8 cellular contexts compared by ENCODE assay signal in genomic region chr18:46917108-46917807, GRCh38. TPM values are rescaled to one million over a fixed set of nuclear protein-coding genes. Genes with fewer than 3 reads are reported as not detected.
DNase-seq lines count a peak whose midpoint lies in the region; ATAC-seq and TF ChIP-seq lines count a peak whose summit lies in the region.

A gene with protein sequence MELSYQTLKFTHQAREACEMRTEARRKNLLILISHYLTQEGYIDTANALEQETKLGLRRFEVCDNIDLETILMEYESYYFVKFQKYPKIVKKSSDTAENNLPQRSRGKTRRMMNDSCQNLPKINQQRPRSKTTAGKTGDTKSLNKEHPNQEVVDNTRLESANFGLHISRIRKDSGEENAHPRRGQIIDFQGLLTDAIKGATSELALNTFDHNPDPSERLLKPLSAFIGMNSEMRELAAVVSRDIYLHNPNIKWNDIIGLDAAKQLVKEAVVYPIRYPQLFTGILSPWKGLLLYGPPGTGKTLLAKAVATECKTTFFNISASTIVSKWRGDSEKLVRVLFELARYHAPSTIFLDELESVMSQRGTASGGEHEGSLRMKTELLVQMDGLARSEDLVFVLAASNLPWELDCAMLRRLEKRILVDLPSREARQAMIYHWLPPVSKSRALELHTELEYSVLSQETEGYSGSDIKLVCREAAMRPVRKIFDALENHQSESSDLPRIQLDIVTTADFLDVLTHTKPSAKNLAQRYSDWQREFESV (plus strand): TSS chr18:46917602. CDS start chr18:46946873, 29,271 bp downstream.
A gene with protein sequence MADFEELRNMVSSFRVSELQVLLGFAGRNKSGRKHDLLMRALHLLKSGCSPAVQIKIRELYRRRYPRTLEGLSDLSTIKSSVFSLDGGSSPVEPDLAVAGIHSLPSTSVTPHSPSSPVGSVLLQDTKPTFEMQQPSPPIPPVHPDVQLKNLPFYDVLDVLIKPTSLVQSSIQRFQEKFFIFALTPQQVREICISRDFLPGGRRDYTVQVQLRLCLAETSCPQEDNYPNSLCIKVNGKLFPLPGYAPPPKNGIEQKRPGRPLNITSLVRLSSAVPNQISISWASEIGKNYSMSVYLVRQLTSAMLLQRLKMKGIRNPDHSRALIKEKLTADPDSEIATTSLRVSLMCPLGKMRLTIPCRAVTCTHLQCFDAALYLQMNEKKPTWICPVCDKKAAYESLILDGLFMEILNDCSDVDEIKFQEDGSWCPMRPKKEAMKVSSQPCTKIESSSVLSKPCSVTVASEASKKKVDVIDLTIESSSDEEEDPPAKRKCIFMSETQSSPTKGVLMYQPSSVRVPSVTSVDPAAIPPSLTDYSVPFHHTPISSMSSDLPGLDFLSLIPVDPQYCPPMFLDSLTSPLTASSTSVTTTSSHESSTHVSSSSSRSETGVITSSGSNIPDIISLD (minus strand): TSS chr18:46917507. CDS start chr18:46917345, 162 bp downstream.

- 0% methylated on average over 17 of the region's 107 CpGs; no CpG with 5 or more reads in 1 of the 2 donors for WGBS in gastroesophageal sphincter (ENCODE audit: low coverage in 1 of 2), 2 donors

- TF ChIP-seq POLR2A in gastroesophageal sphincter (IDR thresholded peaks at IDR 0.05), result peak; percentile 86 to 89

- H3K4me3 ChIP-seq in Karpas-422 (ENCODE audit: low read length) (peak within 1 kb of the TSS; percentile 73), gastroesophageal sphincter (peak within 1 kb of the TSS; percentile 48 to 88)

- H2AFZ ChIP-seq in Karpas-422 (ENCODE audit: low read length), result peak within 1 kb of the TSS; percentile 74; the same call in 1 of the 2 replicates

- TF ChIP-seq EP300 in gastroesophageal sphincter (IDR thresholded peaks at IDR 0.05), result no peak

- DNase-seq in EL, result peak; percentile 80
- peak; percentile 95 for DNase-seq in Karpas-422
- DNase-seq in SHP77 (lab: John Stamatoyannopoulos, UW), result peak; percentile 67 to 84
- peak; percentile 77 for DNase-seq in activated naive CD4-positive, alpha-beta T cell treated with Interleukin-2 at 50 U/mL for 16 hours
- DNase-seq in nucleus accumbens (lab: John Stamatoyannopoulos, UW), result peak in 55 of 56 donors; percentile 27 to 87 (median 72)
- DNase-seq in substantia nigra (lab: John Stamatoyannopoulos, UW), result peak in 47 of 49 donors; percentile 19 to 92 (median 70)

- H3K79me2 ChIP-seq in Karpas-422 (ENCODE audit: low read length), result peaks cover 52% of the 10 kb centered on the region

- H4K20me1 ChIP-seq in Karpas-422 (ENCODE audit: insufficient read depth, low read depth, low read length), result peaks cover 4% of the 10 kb centered on the region; the same call in 1 of the 2 replicates

- H3K27me3 ChIP-seq in Karpas-422 (ENCODE audit: low read length), result no peaks in the 10 kb centered on the region
- no peaks in the 10 kb centered on the region for H3K27me3 ChIP-seq in gastroesophageal sphincter

- H3K36me3 ChIP-seq in Karpas-422 (ENCODE audit: insufficient read depth, low read length) (no peaks in the 10 kb centered on the region; the same call in none of the 2 replicates), gastroesophageal sphincter (no peaks in the 10 kb centered on the region)

- H3K4me1 ChIP-seq in Karpas-422 (ENCODE audit: low read length) (peaks cover 37% of the 10 kb centered on the region), gastroesophageal sphincter (peaks cover 0 to 40% (median 5%) of the 10 kb centered on the region in 3 donors)

- H3K9me2 ChIP-seq in Karpas-422 (replicated peaks; ENCODE audit: insufficient read depth, low read length), result no peaks in the 10 kb centered on the region

- peak in 3 of 4 experiments; percentile 5 to 19 (median 18) for TF ChIP-seq CTCF in gastroesophageal sphincter (IDR thresholded peaks at IDR 0.05)

- H3K27ac ChIP-seq in Karpas-422 (ENCODE audit: low read length) (peak within 1 kb of the TSS; percentile 70), gastroesophageal sphincter (peak within 1 kb of the TSS; percentile 36 to 94 (median 90)), substantia nigra (ENCODE audit: low read depth, low read length, poor library complexity, severe bottlenecking) (peak within 1 kb of the TSS; percentile 90)

- H3K9ac ChIP-seq in Karpas-422 (ENCODE audit: low read length), result peak within 1 kb of the TSS; percentile 92

- peak within 1 kb of the TSS; percentile 79 for H3K4me2 ChIP-seq in Karpas-422 (ENCODE audit: low read depth, low read length, poor library complexity, severe bottlenecking)

- ATAC-seq in GM21786 (IDR thresholded peaks at IDR 0.05; ENCODE audit: unreplicated experiment) (peak; percentile 75), gastroesophageal sphincter (peak; percentile 96)

- no peaks in the 10 kb centered on the region for H3K9me3 ChIP-seq in Karpas-422 (ENCODE audit: low read length)
- H3K9me3 ChIP-seq in gastroesophageal sphincter, result no peaks in the 10 kb centered on the region

RNA-seq across cellular contexts. Expression of the first gene that starts in this region (rescaled TPM):
- total RNA-seq in Karpas-422 (2014; rRNA removed; shearing (Covaris generic); ENCODE audit: low replicate concordance), result 14.5 and 29.5 TPM in 2 replicates
- 1 to 10 TPM in 3 of 4 donors, under 1 TPM in 1; 0.89 to 4.1 (median 3.3) TPM for total RNA-seq in gastroesophageal sphincter

RNA-seq across cellular contexts. Expression of the second gene that starts in this region (rescaled TPM):
- total RNA-seq in Karpas-422 (2014; rRNA removed; shearing (Covaris generic); ENCODE audit: low replicate concordance), result 51.9 and 122 TPM in 2 replicates
- total RNA-seq in gastroesophageal sphincter, result 10 to 100 TPM; 26.4 to 31.0 (median 28.1) TPM

Comparison
In these comparisons a context has a peak if more than half of its experiments do, and no peak if none do; other contexts are left out.
1. Peak in every context shown above with its lines: DNase-seq, ATAC-seq, H3K4me3 ChIP-seq and H3K27ac ChIP-seq.